21 cellular contexts compared by ENCODE assay signal in genomic region chr18:56992777-56993176, GRCh38.
DNase-seq lines count a peak whose midpoint lies in the region; ATAC-seq and TF ChIP-seq lines count a peak whose summit lies in the region.
"Had no signal": no experiment of that assay in that cellular context is flagged by ENCODE, and none has a peak within 500 bp of the region (broad histone marks: within the 10 kb centered on the region; RNA-seq: fewer than 3 reads in every experiment).

No MANE protein-coding gene starts in this region.

- H3K27ac ChIP-seq in SK-N-SH (ENCODE audit: low read depth in 2 of 2, low read length in 1 of 2) (no peak overlapping the region), foreskin keratinocyte (no peak overlapping the region), endodermal cell (ENCODE audit: low read depth, low read length) (no peak overlapping the region)
- H3K27ac ChIP-seq: heart right ventricle had no signal

- H3K4me1 ChIP-seq in SK-N-SH (ENCODE audit: control insufficient read depth in 1 of 2, insufficient read depth in 2 of 2, low read depth in 1 of 2, low read length in 1 of 2) = peaks cover 0 to 6% of the 10 kb centered on the region in 2 experiments; a peak in 3 of 4 replicates
- no peaks in the 10 kb centered on the region for H3K4me1 ChIP-seq in foreskin keratinocyte
- peaks cover 7% of the 10 kb centered on the region for H3K4me1 ChIP-seq in endodermal cell (ENCODE audit: control insufficient read depth, insufficient read depth, low read length)
- H3K4me1 ChIP-seq: heart right ventricle had no signal

- peak; percentile 61 for ATAC-seq in foreskin keratinocyte
- ATAC-seq in GM19452 (IDR thresholded peaks at IDR 0.05; ENCODE audit: unreplicated experiment) = no peak
- no peak for ATAC-seq in stimulated activated naive B cell treated with anti-CD40 and anti-IgM and Interleukin-4, amounts not matched to agents 10 μg/mL and 1 μg/mL and 100 μg/mL, for 72 hours (replicated peaks)
- ATAC-seq: heart right ventricle had no signal

- no peaks in the 10 kb centered on the region for H3K9me3 Mint-ChIP-seq in activated CD4-positive, alpha-beta T cell treated with anti-CD3 and anti-CD28 coated beads, Interleukin-2, amount 10 ng/mL, durations not matched to agents 24 days and 14 days
- no peaks in the 10 kb centered on the region for H3K9me3 Mint-ChIP-seq in HFFc6
- H3K9me3 Mint-ChIP-seq in endodermal cell = no peaks in the 10 kb centered on the region
- peaks cover 0 to 4% of the 10 kb centered on the region in 2 donors for H3K9me3 Mint-ChIP-seq in stimulated activated naive B cell treated with anti-CD40 and anti-IgM and Interleukin-4, amounts not matched to agents 10 μg/mL and 1 μg/mL and 100 μg/mL, for 72 hours
- H3K9me3 Mint-ChIP-seq: activated T-helper 1 cell treated with anti-CD3 and anti-CD28 coated beads, Interleukin-12 subunit alpha, Interleukin-12 subunit beta, Interleukin-2, Interleukin-4 antibody, amounts not matched to agents 30 ng/mL and 10 ng/mL and 1 ng/mL, durations not matched to agents 14 hours and 24 hours and 36 hours; central memory CD8-positive, alpha-beta T cell; immature natural killer cell; type B pancreatic cell had no signal

- WGBS in SK-N-SH (ENCODE audit: low lambda C conversion rate) = 95% methylated on average over 1 of the region's 1 CpG
- 94 to 100% methylated on average over 1 of the region's 1 CpG for WGBS in endodermal cell (ENCODE audit: insufficient coverage in 1 of 2, insufficient read length in 1 of 2), 2 experiments

- no peak for TF ChIP-seq CTCF in HFFc6 (IDR thresholded peaks at IDR 0.05)
- no peak for TF ChIP-seq CTCF in SK-N-SH (IDR thresholded peaks at IDR 0.05)
- no peak for TF ChIP-seq CTCF in foreskin keratinocyte (conservative IDR thresholded peaks at IDR 0.05)
- no peak for TF ChIP-seq CTCF in endodermal cell (conservative IDR thresholded peaks at IDR 0.05)

- POLR2A ChIA-PET in SK-N-SH (lab: Yijun Ruan, JAX) = no interaction called here

- CTCF ChIA-PET in SK-N-SH (lab: Yijun Ruan, JAX) = no interaction called here

- no peaks in the 10 kb centered on the region for H4K20me1 ChIP-seq in SK-N-SH (ENCODE audit: insufficient read depth)

- H3K4me1 Mint-ChIP-seq in activated CD4-positive, alpha-beta T cell treated with anti-CD3 and anti-CD28 coated beads, Interleukin-2, amount 10 ng/mL, durations not matched to agents 24 days and 14 days = peaks cover 12% of the 10 kb centered on the region
- H3K4me1 Mint-ChIP-seq in HFFc6 (ENCODE audit: low read depth) (peaks cover 15% of the 10 kb centered on the region), endodermal cell (peaks cover 7% of the 10 kb centered on the region)
- H3K4me1 Mint-ChIP-seq in stimulated activated naive B cell treated with anti-CD40 and anti-IgM and Interleukin-4, amounts not matched to agents 10 μg/mL and 1 μg/mL and 100 μg/mL, for 72 hours = no peaks in the 10 kb centered on the region
- H3K4me1 Mint-ChIP-seq: central memory CD8-positive, alpha-beta T cell; immature natural killer cell had no signal

- H3K79me2 ChIP-seq in SK-N-SH (ENCODE audit: insufficient read depth) = no peaks in the 10 kb centered on the region

- H3K27me3 ChIP-seq in SK-N-SH (ENCODE audit: insufficient read depth) (no peaks in the 10 kb centered on the region), foreskin keratinocyte (no peaks in the 10 kb centered on the region), endodermal cell (ENCODE audit: control insufficient read depth, insufficient read depth, low read length, poor library complexity, severe bottlenecking) (no peaks in the 10 kb centered on the region)
- H3K27me3 ChIP-seq: heart right ventricle had no signal

- H3K9me3 ChIP-seq in SK-N-SH (no peaks in the 10 kb centered on the region), endodermal cell (ENCODE audit: control insufficient read depth, low read length) (no peaks in the 10 kb centered on the region)
- H3K9me3 ChIP-seq: heart right ventricle had no signal

- H3K27ac Mint-ChIP-seq in activated CD4-positive, alpha-beta T cell treated with anti-CD3 and anti-CD28 coated beads, Interleukin-2, amount 10 ng/mL, durations not matched to agents 24 days and 14 days = peak overlapping the region; percentile 72
- H3K27ac Mint-ChIP-seq in HFFc6 = no peak overlapping the region
- no peak overlapping the region for H3K27ac Mint-ChIP-seq in endodermal cell
- H3K27ac Mint-ChIP-seq in stimulated activated naive B cell treated with anti-CD40 and anti-IgM and Interleukin-4, amounts not matched to agents 10 μg/mL and 1 μg/mL and 100 μg/mL, for 72 hours = no peak overlapping the region
- H3K27ac Mint-ChIP-seq: activated T-helper 1 cell treated with anti-CD3 and anti-CD28 coated beads, Interleukin-12 subunit alpha, Interleukin-12 subunit beta, Interleukin-2, Interleukin-4 antibody, amounts not matched to agents 30 ng/mL and 10 ng/mL and 1 ng/mL, durations not matched to agents 14 hours and 24 hours and 36 hours; immature natural killer cell; type B pancreatic cell had no signal

- intact Hi-C loops in activated CD4-positive, alpha-beta T cell treated with anti-CD3 and anti-CD28 coated beads, Interleukin-2, amount 10 ng/mL, durations not matched to agents 24 days and 14 days (cut with micrococcal nuclease) = loop anchor here (1.0 kb wide), 1 partner anchor 12 kb away; no protein-coding TSS in a partner anchor

- no peak for TF ChIP-seq EP300 in SK-N-SH (IDR thresholded peaks at IDR 0.05; ENCODE audit: borderline replicate concordance in 1 of 2, low read depth in 1 of 2, low read length in 1 of 2)

- no peak overlapping the region for H3K4me3 Mint-ChIP-seq in activated CD4-positive, alpha-beta T cell treated with anti-CD3 and anti-CD28 coated beads, Interleukin-2, amount 10 ng/mL, durations not matched to agents 24 days and 14 days
- H3K4me3 Mint-ChIP-seq in HFFc6 = no peak overlapping the region
- H3K4me3 Mint-ChIP-seq in endodermal cell = no peak overlapping the region
- no peak overlapping the region for H3K4me3 Mint-ChIP-seq in stimulated activated naive B cell treated with anti-CD40 and anti-IgM and Interleukin-4, amounts not matched to agents 10 μg/mL and 1 μg/mL and 100 μg/mL, for 72 hours
- H3K4me3 Mint-ChIP-seq: activated T-helper 1 cell treated with anti-CD3 and anti-CD28 coated beads, Interleukin-12 subunit alpha, Interleukin-12 subunit beta, Interleukin-2, Interleukin-4 antibody, amounts not matched to agents 30 ng/mL and 10 ng/mL and 1 ng/mL, durations not matched to agents 14 hours and 24 hours and 36 hours; central memory CD8-positive, alpha-beta T cell; immature natural killer cell; type B pancreatic cell had no signal

- H2AFZ ChIP-seq in SK-N-SH (ENCODE audit: low read depth) = no peak overlapping the region

- no peak overlapping the region for H3K4me3 ChIP-seq in SK-N-SH (ENCODE audit: low read depth in 2 of 2, low read length in 1 of 2)
- H3K4me3 ChIP-seq in endodermal cell (ENCODE audit: low read length) = no peak overlapping the region
- H3K4me3 ChIP-seq: heart right ventricle had no signal

- H3F3A ChIP-seq in SK-N-SH (replicated peaks; ENCODE audit: insufficient read depth) = no peaks in the 10 kb centered on the region

- H3K36me3 ChIP-seq in SK-N-SH (replicated peaks in 1 of 2; ENCODE audit: control insufficient read depth in 1 of 2, insufficient read depth in 2 of 2, low read length in 1 of 2) (no peaks in the 10 kb centered on the region), endodermal cell (ENCODE audit: control insufficient read depth, insufficient read depth, low read length) (no peaks in the 10 kb centered on the region)

- no peak for DNase-seq in activated CD4-positive, alpha-beta T cell treated with anti-CD3 and anti-CD28 coated beads, Interleukin-2, amount 10 ng/mL, durations not matched to agents 24 days and 14 days
- no peak for DNase-seq in activated CD4-positive, alpha-beta T cell treated with anti-CD3 and anti-CD28 coated beads, Interleukin-2, amount 50 U/mL, for 48 hours
- peak; percentile 18 for DNase-seq in HFFc6
- no peak for DNase-seq in SK-N-SH
- DNase-seq in foreskin keratinocyte = peak; percentile 37 to 67
- DNase-seq in endodermal cell = no peak
- DNase-seq in stimulated activated naive B cell treated with anti-CD40 and anti-IgM and Interleukin-4, amounts not matched to agents 10 μg/mL and 1 μg/mL and 100 μg/mL, for 72 hours = no peak
- DNase-seq: activated CD4-positive, alpha-beta T cell treated with anti-CD3 and anti-CD28 coated beads for 48 hours; effector CD4-positive, alpha-beta T cell; GOT3; heart right ventricle; immature natural killer cell; NCI-H2029; NCI-H82; nucleus accumbens; stimulated activated CD4-positive, alpha-beta T cell treated with anti-CD3 and anti-CD28 coated beads, Interleukin-15, amount 100 ng/mL, for 24 hours; stimulated activated naive CD4-positive, alpha-beta T cell had no signal

- no peak overlapping the region for H3K4me2 ChIP-seq in SK-N-SH

- no peak overlapping the region for H3K9ac ChIP-seq in SK-N-SH
- H3K9ac ChIP-seq in endodermal cell (ENCODE audit: extremely low read depth, low read length, poor library complexity, severe bottlenecking) = no peak overlapping the region

- no peaks in the 10 kb centered on the region for H3K9me2 ChIP-seq in SK-N-SH

- TF ChIP-seq RAD21 in SK-N-SH (IDR thresholded peaks at IDR 0.05; ENCODE audit: low read length) = no peak

- no peaks in the 10 kb centered on the region for H3K27me3 Mint-ChIP-seq in activated CD4-positive, alpha-beta T cell treated with anti-CD3 and anti-CD28 coated beads, Interleukin-2, amount 10 ng/mL, durations not matched to agents 24 days and 14 days
- H3K27me3 Mint-ChIP-seq in HFFc6 (ENCODE audit: insufficient read depth) = no peaks in the 10 kb centered on the region; the same call in 1 of the 2 replicates
- H3K27me3 Mint-ChIP-seq in endodermal cell (ENCODE audit: insufficient read depth) = no peaks in the 10 kb centered on the region
- no peaks in the 10 kb centered on the region for H3K27me3 Mint-ChIP-seq in stimulated activated naive B cell treated with anti-CD40 and anti-IgM and Interleukin-4, amounts not matched to agents 10 μg/mL and 1 μg/mL and 100 μg/mL, for 72 hours
- H3K27me3 Mint-ChIP-seq: central memory CD8-positive, alpha-beta T cell; type B pancreatic cell had no signal

- peaks cover 7% of the 10 kb centered on the region for H3K36me3 Mint-ChIP-seq in activated CD4-positive, alpha-beta T cell treated with anti-CD3 and anti-CD28 coated beads, Interleukin-2, amount 10 ng/mL, durations not matched to agents 24 days and 14 days (ENCODE audit: low read depth)
- H3K36me3 Mint-ChIP-seq in HFFc6 (ENCODE audit: low read depth) = no peaks in the 10 kb centered on the region
- H3K36me3 Mint-ChIP-seq in endodermal cell (ENCODE audit: low read depth) = no peaks in the 10 kb centered on the region
- H3K36me3 Mint-ChIP-seq in stimulated activated naive B cell treated with anti-CD40 and anti-IgM and Interleukin-4, amounts not matched to agents 10 μg/mL and 1 μg/mL and 100 μg/mL, for 72 hours = peaks cover 10 to 11% of the 10 kb centered on the region in 2 donors
- H3K36me3 Mint-ChIP-seq: type B pancreatic cell had no signal

Comparison
In these comparisons a context has a peak if more than half of its experiments do, and no peak if none do; other contexts are left out.
1. DNase-seq: peak in HFFc6 (single experiment) and foreskin keratinocyte (2 of 2); none in activated CD4-positive, alpha-beta T cell treated with anti-CD3 and anti-CD28 coated beads, Interleukin-2, amount 10 ng/mL, durations not matched to agents 24 days and 14 days (single experiment), activated CD4-positive, alpha-beta T cell treated with anti-CD3 and anti-CD28 coated beads, Interleukin-2, amount 50 U/mL, for 48 hours (0 of 2), SK-N-SH (single experiment), endodermal cell (single experiment) and stimulated activated naive B cell treated with anti-CD40 and anti-IgM and Interleukin-4, amounts not matched to agents 10 μg/mL and 1 μg/mL and 100 μg/mL, for 72 hours (single experiment).